In the genomic region with DNA sequence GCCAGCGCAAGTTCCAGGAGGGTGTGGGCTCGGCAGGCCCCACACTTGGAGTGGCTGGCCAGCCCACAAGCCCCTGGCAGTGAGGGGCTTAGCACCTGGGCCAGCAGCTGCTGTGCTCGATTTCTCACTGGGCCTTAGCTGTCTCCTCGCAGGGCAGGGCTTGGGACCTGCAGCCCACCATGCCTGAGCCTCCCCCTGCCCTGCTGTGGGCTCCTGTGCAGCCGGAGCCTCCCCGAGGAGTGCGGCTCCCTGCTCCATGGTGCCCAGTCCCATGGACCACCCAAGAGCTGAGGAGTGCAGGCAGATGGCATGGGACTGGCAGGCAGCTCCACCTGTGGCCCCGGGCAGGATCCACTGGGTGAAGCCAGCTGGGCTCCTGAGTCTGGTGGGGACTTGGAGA, we compare ENCODE assay signal across 27 cellular contexts.
"Had no signal": no experiment of that assay in that cellular context is flagged by ENCODE, and none has a peak within 500 bp of the region (broad histone marks: within the 10 kb centered on the region; RNA-seq: fewer than 3 reads in every experiment).

No MANE protein-coding gene starts in this region.

- H3K9ac ChIP-seq: neural progenitor cell, parathyroid adenoma had no signal

- H3K79me2 ChIP-seq: parathyroid adenoma had no signal

- H3K4me1 ChIP-seq: neural progenitor cell, pancreas, parathyroid adenoma, psoas muscle, right atrium auricular region, right lobe of liver, sigmoid colon, spleen had no signal

- H3K36me3 ChIP-seq: neural progenitor cell, neutrophil, ovary, pancreas, prostate gland, right atrium auricular region, right lobe of liver, sigmoid colon, spleen had no signal

- H3K9me3 ChIP-seq: neutrophil, pancreas, prostate gland, psoas muscle, right lobe of liver, sigmoid colon had no signal

- H3K27ac ChIP-seq: neural progenitor cell, neutrophil, ovary, pancreas, parathyroid adenoma, prostate gland, psoas muscle, right atrium auricular region, right lobe of liver, sigmoid colon, skin epidermis, spleen had no signal

- DNase-seq: naive thymus-derived CD4-positive, alpha-beta T cell; naive thymus-derived CD8-positive, alpha-beta T cell; natural killer cell; nephron progenitor cell; nucleus accumbens; occipital lobe; ovary; posterior cingulate gyrus; psoas muscle; retina; right cardiac atrium; right lobe of liver; sigmoid colon; small intestine; stimulated activated CD4-positive, alpha-beta T cell treated with anti-CD3 and anti-CD28 coated beads, Interleukin-12 subunit alpha, Interleukin-12 subunit beta, amount 100 ng/mL, for 4 hours; stimulated activated CD4-positive, alpha-beta T cell treated with anti-CD3 and anti-CD28 coated beads, Interleukin-15, amount 100 ng/mL, for 24 hours; stimulated activated CD4-positive, alpha-beta T cell treated with anti-CD3 and anti-CD28 coated beads, Interleukin-1b, Interleukin-23, amount 100 ng/mL, for 48 hours; stimulated activated CD4-positive, alpha-beta T cell treated with anti-CD3 and anti-CD28 coated beads, Interleukin-2, amount 100 ng/mL, for 24 hours had no signal

- H3K27me3 ChIP-seq: neural progenitor cell, neutrophil, ovary, pancreas, right atrium auricular region, right lobe of liver, sigmoid colon, spleen had no signal

- H3K4me2 ChIP-seq: neural progenitor cell, smooth muscle cell had no signal

- H3K4me3 ChIP-seq: neural progenitor cell, ovary, pancreas, prostate gland, psoas muscle, right atrium auricular region, right lobe of liver, sigmoid colon, skin epidermis, smooth muscle cell, spleen had no signal

- H2AFZ ChIP-seq: neural progenitor cell, parathyroid adenoma had no signal
